10 cellular contexts compared by ENCODE assay signal in the genomic region with DNA sequence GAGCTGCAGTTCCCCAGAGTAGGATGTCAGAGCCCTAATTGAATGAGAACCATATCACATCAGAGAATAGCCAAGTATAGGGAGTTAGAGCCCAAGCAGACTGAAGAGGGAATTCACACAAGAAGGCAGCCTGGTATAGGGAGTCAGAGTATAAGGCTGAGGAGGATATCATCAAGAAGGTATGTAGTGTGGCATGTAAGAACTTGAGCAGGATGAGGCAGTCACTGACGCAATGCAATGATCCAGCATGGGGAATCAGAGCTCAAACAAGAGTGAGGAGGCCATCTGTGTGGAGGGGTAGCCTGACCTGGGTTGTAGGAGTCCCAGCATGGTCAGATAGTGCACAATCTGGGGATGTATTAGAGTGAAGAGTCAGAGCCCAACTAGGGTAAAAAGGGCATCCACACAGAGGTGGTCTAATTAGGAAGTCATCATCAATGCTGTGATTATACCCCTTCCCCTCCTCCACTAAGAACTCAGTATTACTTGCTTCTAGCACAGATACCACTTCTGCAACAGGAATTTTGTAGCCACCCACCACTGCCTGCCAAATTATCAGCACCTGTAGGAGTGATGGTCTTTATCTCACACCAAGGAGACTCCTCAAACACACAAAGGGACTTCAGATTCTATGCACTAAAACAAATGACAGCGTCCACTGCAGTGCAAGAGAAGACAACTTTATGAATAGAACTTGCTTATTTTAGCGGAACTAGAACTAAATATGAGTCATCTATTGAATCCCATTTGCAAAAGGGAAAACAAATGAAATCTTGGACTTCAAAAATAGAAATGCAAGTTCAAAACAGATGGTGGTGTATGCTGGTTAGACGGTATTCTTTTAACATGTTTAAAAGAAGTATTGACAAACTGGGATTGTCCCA.
DNase-seq lines count a peak whose midpoint lies in the region; ATAC-seq and TF ChIP-seq lines count a peak whose summit lies in the region.
"Had no signal": no experiment of that assay in that cellular context is flagged by ENCODE, and none has a peak within 500 bp of the region (broad histone marks: within the 10 kb centered on the region; RNA-seq: fewer than 3 reads in every experiment).

No MANE protein-coding gene starts in this region.

- no peaks in the 10 kb centered on the region for H3K4me1 ChIP-seq in gastroesophageal sphincter
- H3K4me1 ChIP-seq: Caco-2 had no signal

- no peaks in the 10 kb centered on the region for H3K27me3 ChIP-seq in gastroesophageal sphincter

- TF ChIP-seq CTCF in fibroblast of mammary gland (conservative IDR thresholded peaks at IDR 0.05; ENCODE audit: control insufficient read depth, insufficient read depth, low read depth, low read length) (no peak), gastroesophageal sphincter (IDR thresholded peaks at IDR 0.05) (no peak)

- no peak for TF ChIP-seq POLR2A in gastroesophageal sphincter (IDR thresholded peaks at IDR 0.05)

- TF ChIP-seq EP300 in gastroesophageal sphincter (IDR thresholded peaks at IDR 0.05): no peak

- ATAC-seq in GM21515 (IDR thresholded peaks at IDR 0.05; ENCODE audit: unreplicated experiment): peak; percentile 75
- peak; percentile 56 for ATAC-seq in HG03457 (IDR thresholded peaks at IDR 0.05; ENCODE audit: unreplicated experiment)
- ATAC-seq in gastroesophageal sphincter: no peak
- ATAC-seq in GM21423 (IDR thresholded peaks at IDR 0.05; ENCODE audit: unreplicated experiment): no peak
- ATAC-seq: left colon had no signal

- no peak overlapping the region for H3K27ac ChIP-seq in gastroesophageal sphincter

- no peaks in the 10 kb centered on the region for H3K9me3 ChIP-seq in gastroesophageal sphincter
- H3K9me3 ChIP-seq: Caco-2 had no signal

- 72 to 82% methylated on average over 3 of the region's 4 CpGs for WGBS in gastroesophageal sphincter (ENCODE audit: low coverage in 1 of 2), 2 donors

- peak; percentile 87 for DNase-seq in ELR (ENCODE audit: low read depth)
- DNase-seq in fibroblast of mammary gland (ENCODE audit: low read depth): peak; percentile 84
- no peak for DNase-seq in occipital lobe (lab: John Stamatoyannopoulos, UW)
- DNase-seq in DMS 273 (lab: John Stamatoyannopoulos, UW; ENCODE audit: unreplicated experiment): no peak
- DNase-seq: Caco-2, left colon had no signal

- no peaks in the 10 kb centered on the region for H3K36me3 ChIP-seq in gastroesophageal sphincter

- H3K4me3 ChIP-seq in fibroblast of mammary gland (ENCODE audit: control insufficient read depth, low read depth, low read length) (no peak overlapping the region), gastroesophageal sphincter (no peak overlapping the region)

Comparison
In these comparisons a context has a peak if more than half of its experiments do, and no peak if none do; other contexts are left out.
1. DNase-seq: peak in ELR (single experiment) and fibroblast of mammary gland (single experiment); none in occipital lobe (single experiment) and DMS 273 (single experiment).
2. ATAC-seq: peak in GM21515 (single experiment) and HG03457 (single experiment); none in gastroesophageal sphincter (single experiment) and GM21423 (single experiment).